In the genomic region with DNA sequence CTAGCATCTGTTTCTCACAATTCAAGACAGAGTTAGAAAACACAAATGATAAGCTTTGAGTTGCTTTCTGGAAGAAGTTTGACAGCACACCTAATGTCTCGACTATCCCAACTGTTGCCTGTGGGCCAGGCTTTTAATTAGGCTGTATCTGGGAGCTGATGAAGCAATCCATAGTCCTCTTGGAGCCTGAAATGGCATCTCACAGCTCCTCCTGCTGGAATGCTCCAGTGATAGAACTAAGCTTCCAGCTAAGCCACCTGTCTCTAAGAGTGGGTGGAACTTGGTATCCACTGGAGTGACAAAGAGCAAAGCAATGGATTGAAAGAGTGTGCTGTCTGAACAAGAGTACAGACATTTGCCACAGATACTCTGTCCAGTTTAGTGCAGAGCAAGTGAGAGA, we compare ENCODE assay signal across 11 cellular contexts.
DNase-seq lines count a peak whose midpoint lies in the region; ATAC-seq, FAIRE-seq and TF ChIP-seq lines count a peak whose summit lies in the region.
"Had no signal": no experiment of that assay in that cellular context is flagged by ENCODE, and none has a peak within 500 bp of the region (broad histone marks: within the 10 kb centered on the region; RNA-seq: fewer than 3 reads in every experiment).

No MANE protein-coding gene starts in this region.

- H2AFZ ChIP-seq in H1 (ENCODE audit: low read length), result peak overlapping the region; percentile 78

- H4K5ac ChIP-seq in H1 (ENCODE audit: insufficient read length, low read depth, low read length), result no peak overlapping the region

- no peak overlapping the region for H4K8ac ChIP-seq in H1 (ENCODE audit: extremely low read depth, insufficient read depth, low read length)

- H3K79me2 ChIP-seq in H1 (ENCODE audit: control insufficient read depth in 1 of 2, insufficient read depth in 2 of 2, low read length in 2 of 2), result no peaks in the 10 kb centered on the region

- H4K91ac ChIP-seq in H1 (replicated peaks; ENCODE audit: insufficient read length, low read length), result no peak overlapping the region

- CTCF ChIA-PET in H1 (lab: Charles Lee; ENCODE audit: partially characterized antibody), result interaction anchor here (0.6 to 3.2 kb wide), 34 partner anchors 11 to 652 kb away, joined by 3 to 33 read pairs (median 4); no protein-coding TSS in a partner anchor

- ATAC-seq in GM18498 (IDR thresholded peaks at IDR 0.05; ENCODE audit: unreplicated experiment) (no peak), HG02759 (IDR thresholded peaks at IDR 0.05; ENCODE audit: unreplicated experiment) (no peak)
- ATAC-seq: T-cell had no signal

- H3K9ac ChIP-seq in H1 (replicated peaks in 1 of 4; ENCODE audit: extremely low read depth in 1 of 4, low read depth in 3 of 4, low read length in 3 of 4), result no peak overlapping the region; a peak in 2 of 7 replicates

- no peaks in the 10 kb centered on the region for H3K23me2 ChIP-seq in H1 (ENCODE audit: low read depth, low read length)

- H2BK120ac ChIP-seq in H1 (replicated peaks; ENCODE audit: low read depth, low read length), result no peak overlapping the region

- FAIRE-seq in H1 (lab: Jason Lieb, UNC), result peak; percentile 87
- FAIRE-seq: frontal cortex had no signal

- TF ChIP-seq EP300 in H1 (IDR thresholded peaks at IDR 0.05; ENCODE audit: borderline replicate concordance in 1 of 2, low read depth in 2 of 2, low read length in 2 of 2), result no peak

- no peaks in the 10 kb centered on the region for H3K79me1 ChIP-seq in H1 (ENCODE audit: low read depth, low read length)

- 88% methylated on average over 1 of the region's 1 CpG; no CpG with 5 or more reads in 1 of the 2 experiments for WGBS in H1 (ENCODE audit: extremely low coverage in 1 of 2, insufficient coverage in 1 of 2, insufficient read length in 1 of 2, insufficient replicate concordance in 2 of 2, low coverage in 1 of 2, low lambda C conversion rate in 2 of 2, missing lambda C conversion rate in 1 of 2), 2 experiments

- H2BK15ac ChIP-seq in H1 (ENCODE audit: low read length), result no peak overlapping the region

- no peak overlapping the region for H3K27ac ChIP-seq in H1 (ENCODE audit: low read depth, low read length)

- H3K4me2 ChIP-seq in H1 (ENCODE audit: insufficient read depth in 1 of 2, low read depth in 2 of 2, low read length in 2 of 2), result no peak overlapping the region

- no peaks in the 10 kb centered on the region for H3K9me3 ChIP-seq in H1 (ENCODE audit: insufficient read depth in 2 of 2, low read depth in 1 of 2, low read length in 1 of 2)

- no peaks in the 10 kb centered on the region for H3K36me3 ChIP-seq in H1 (ENCODE audit: control insufficient read depth in 2 of 4, insufficient read depth in 4 of 4, low read length in 3 of 4)

- H3K4me1 ChIP-seq in H1 (replicated peaks in 1 of 4; ENCODE audit: control insufficient read depth in 3 of 4, insufficient read depth in 4 of 4, low read length in 3 of 4), result no peaks in the 10 kb centered on the region

- DNase-seq in ELR (ENCODE audit: low read depth) (peak; percentile 64), NCI-H446 (lab: John Stamatoyannopoulos, UW) (peak; percentile 17 to 68), H1 (ENCODE audit: low read depth in 1 of 2, low spot score in 2 of 2) (peak; percentile 17 to 45), myocyte (ENCODE audit: low read depth) (peak; percentile 87), NCI-H774 (lab: John Stamatoyannopoulos, UW) (no peak), KG1 (lab: John Stamatoyannopoulos, UW) (no peak)
- DNase-seq: NCI-H1048, T-cell had no signal

- H3K18ac ChIP-seq in H1 (ENCODE audit: extremely low read depth, low read length), result no peak overlapping the region

- no peak overlapping the region for H2BK20ac ChIP-seq in H1 (ENCODE audit: low read length)

- H4K20me1 ChIP-seq in H1 (replicated peaks in 1 of 2; ENCODE audit: control insufficient read depth in 1 of 2, insufficient read depth in 2 of 2, low read length in 2 of 2), result no peaks in the 10 kb centered on the region

- no peak overlapping the region for H3K23ac ChIP-seq in H1 (ENCODE audit: insufficient read length)

- H3K14ac ChIP-seq in H1 (ENCODE audit: insufficient read length), result no peak overlapping the region

- no peak overlapping the region for H3K4ac ChIP-seq in H1 (replicated peaks; ENCODE audit: insufficient read length, low read depth, low read length)

- H2BK12ac ChIP-seq in H1 (ENCODE audit: low read depth, low read length), result no peak overlapping the region

- no peak for TF ChIP-seq POLR2A in H1 (IDR thresholded peaks at IDR 0.05; ENCODE audit: control extremely low read depth in 1 of 2, low read depth in 2 of 2, low read length in 2 of 2)

- no peaks in the 10 kb centered on the region for H3K27me3 ChIP-seq in H1 (replicated peaks in 1 of 4; ENCODE audit: control insufficient read depth in 3 of 4, extremely low read depth in 1 of 4, insufficient read depth in 3 of 4, low read length in 3 of 4)

- no peak overlapping the region for H2BK5ac ChIP-seq in H1 (ENCODE audit: low read depth, low read length)

- H2AK5ac ChIP-seq in H1 (ENCODE audit: low read depth, low read length), result no peak overlapping the region

- no peak overlapping the region for H3K56ac ChIP-seq in H1 (replicated peaks; ENCODE audit: insufficient read length, low read depth, low read length)

- POLR2A ChIA-PET in H1 (lab: Charles Lee; ENCODE audit: partially characterized antibody), result no interaction called here

- TF ChIP-seq RAD21 in H1 (IDR thresholded peaks at IDR 0.05 in 1 of 2, conservative IDR thresholded peaks at IDR 0.05 in 1 of 2; ENCODE audit: low read depth in 2 of 2, low read length in 2 of 2), result peak; percentile 80 to 90

- TF ChIP-seq CTCF in H1 (IDR thresholded peaks at IDR 0.05; ENCODE audit: control extremely low read depth in 1 of 3, insufficient read depth in 1 of 3, low read depth in 1 of 3, low read length in 3 of 3), result peak; percentile 13 to 72 (median 60)

- H3K4me3 ChIP-seq in H1 (ENCODE audit: extremely low read depth in 1 of 4, insufficient read depth in 2 of 4, low read depth in 3 of 4, low read length in 4 of 4), result no peak overlapping the region

TF ChIP-seq in H1, 55 proteins besides CTCF, POLR2A, EP300 and RAD21:
- peak; percentile 98 for TF ChIP-seq CEBPB (IDR thresholded peaks at IDR 0.05; ENCODE audit: low read depth, low read length)
- TF ChIP-seq TEAD4 (IDR thresholded peaks at IDR 0.05; ENCODE audit: low read depth, low read length), result peak; percentile 59; the same call in 1 of the 2 replicates
- TF ChIP-seq RBBP5 (IDR thresholded peaks at IDR 0.05; ENCODE audit: borderline replicate concordance, low read depth, low read length), result no peak
- TF ChIP-seq, protein P1, sequence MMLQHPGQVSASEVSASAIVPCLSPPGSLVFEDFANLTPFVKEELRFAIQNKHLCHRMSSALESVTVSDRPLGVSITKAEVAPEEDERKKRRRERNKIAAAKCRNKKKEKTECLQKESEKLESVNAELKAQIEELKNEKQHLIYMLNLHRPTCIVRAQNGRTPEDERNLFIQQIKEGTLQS (IDR thresholded peaks at IDR 0.05; ENCODE audit: insufficient read depth, low read depth, low read length), result 0 out of 2 replicates have a peak, but pooled peaks have one; percentile 16
TF ChIP-seq in H1: peak in this region for 3.

Comparison
In these comparisons a context has a peak if more than half of its experiments do, and no peak if none do; other contexts are left out.
1. DNase-seq: peak in ELR (single experiment), NCI-H446 (2 of 2), H1 (2 of 2) and myocyte (single experiment); none in NCI-H774 (single experiment) and KG1 (single experiment).